In the genomic region with DNA sequence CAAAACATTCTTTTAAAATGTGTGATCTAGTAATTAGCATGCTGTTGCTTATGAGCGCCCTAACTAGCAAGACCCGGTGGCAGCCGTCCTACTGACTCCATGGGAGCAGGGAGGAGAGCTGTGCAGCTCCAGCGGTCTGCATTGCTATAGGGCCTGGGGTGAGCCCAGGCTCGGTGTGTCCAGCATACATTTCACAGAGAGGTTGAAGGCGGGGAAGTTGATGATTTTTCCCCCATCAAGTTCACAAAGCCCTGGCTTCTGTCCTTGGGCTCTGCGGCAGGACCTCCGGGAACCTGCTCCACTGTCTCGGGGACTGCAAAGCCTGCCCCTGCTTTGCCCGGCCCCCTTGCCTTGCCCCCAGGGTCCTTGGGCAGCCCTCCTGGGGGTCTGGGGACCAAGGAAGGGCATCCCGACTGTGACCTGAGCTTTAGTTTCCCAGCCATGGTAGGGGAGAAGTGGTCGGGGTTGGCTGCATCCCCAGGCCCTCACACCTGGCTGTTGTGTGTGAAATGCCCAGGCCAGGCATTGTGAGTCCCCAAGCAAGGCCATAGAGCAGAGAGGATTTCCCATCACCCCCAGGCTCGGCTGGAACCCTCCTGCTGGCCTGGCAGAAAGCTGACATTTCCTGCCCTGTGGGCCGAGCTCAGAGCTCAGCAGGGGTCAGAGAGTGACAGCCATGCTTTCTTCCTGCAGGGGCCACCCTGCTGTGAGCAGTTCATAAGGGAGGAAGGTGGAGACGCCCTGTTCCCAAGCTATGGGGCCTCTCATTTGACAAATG, we compare ENCODE assay signal across 1 cellular context.
TF ChIP-seq lines count a peak whose summit lies in the region.

No MANE protein-coding gene starts in this region.

TF ChIP-seq in IMR-90, 13 proteins besides CTCF, POLR2A, EP300 and RAD21:
- no peak for TF ChIP-seq RCOR1 (IDR thresholded peaks at IDR 0.05; ENCODE audit: insufficient replicate concordance, low read length)
- no peak for TF ChIP-seq BHLHE40 (IDR thresholded peaks at IDR 0.05; ENCODE audit: low read depth, low read length)
- TF ChIP-seq MAZ (IDR thresholded peaks at IDR 0.05; ENCODE audit: borderline replicate concordance, low read depth, low read length), result no peak
- TF ChIP-seq, protein P1, sequence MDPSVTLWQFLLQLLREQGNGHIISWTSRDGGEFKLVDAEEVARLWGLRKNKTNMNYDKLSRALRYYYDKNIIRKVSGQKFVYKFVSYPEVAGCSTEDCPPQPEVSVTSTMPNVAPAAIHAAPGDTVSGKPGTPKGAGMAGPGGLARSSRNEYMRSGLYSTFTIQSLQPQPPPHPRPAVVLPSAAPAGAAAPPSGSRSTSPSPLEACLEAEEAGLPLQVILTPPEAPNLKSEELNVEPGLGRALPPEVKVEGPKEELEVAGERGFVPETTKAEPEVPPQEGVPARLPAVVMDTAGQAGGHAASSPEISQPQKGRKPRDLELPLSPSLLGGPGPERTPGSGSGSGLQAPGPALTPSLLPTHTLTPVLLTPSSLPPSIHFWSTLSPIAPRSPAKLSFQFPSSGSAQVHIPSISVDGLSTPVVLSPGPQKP (IDR thresholded peaks at IDR 0.05; ENCODE audit: borderline replicate concordance, low read depth, low read length), result no peak
- TF ChIP-seq NFE2L2 (IDR thresholded peaks at IDR 0.05; ENCODE audit: low read depth, low read length), result no peak
- no peak for TF ChIP-seq CHD1 (IDR thresholded peaks at IDR 0.05; ENCODE audit: low read depth, low read length)
- TF ChIP-seq RFX5 (IDR thresholded peaks at IDR 0.05; ENCODE audit: low read depth, low read length), result no peak
TF ChIP-seq in IMR-90: peak in this region for 0.
